In genomic region chr10:23413629-23414089, GRCh38 we compare ENCODE assay signal across 11 cellular contexts.
A peak's percentile ranks its signal among the peaks of the same experiment; 100 is the strongest.
DNase-seq lines count a peak whose midpoint lies in the region; ATAC-seq and TF ChIP-seq lines count a peak whose summit lies in the region.
"Had no signal": no experiment of that assay in that cellular context is flagged by ENCODE, and none has a peak within 500 bp of the region (broad histone marks: within the 10 kb centered on the region; RNA-seq: fewer than 3 reads in every experiment).

No MANE protein-coding gene starts in this region.

- H3K9me2 ChIP-seq in DOHH2 (replicated peaks; ENCODE audit: control insufficient read depth, low read length) = no peaks in the 10 kb centered on the region

- in situ Hi-C loops in ACHN (cut with HindIII; ENCODE audit: low pct_ligation_motif_present, low pct_unique_long_range_greater_than_20kb, low sequenced_read_pairs) = no loop called here

- H3K4me3 ChIP-seq in DOHH2 (ENCODE audit: low read length) = peak overlapping the region; percentile 58

- H3K27me3 ChIP-seq in DOHH2 (ENCODE audit: control insufficient read depth, low read length) = no peaks in the 10 kb centered on the region

- no peaks in the 10 kb centered on the region for H3F3A ChIP-seq in DOHH2 (ENCODE audit: control insufficient read depth, insufficient read depth)

- no peaks in the 10 kb centered on the region for H3K36me3 ChIP-seq in DOHH2 (ENCODE audit: control insufficient read depth, low read length)

- no peak for TF ChIP-seq CTCF in DOHH2 (IDR thresholded peaks at IDR 0.05; ENCODE audit: low read depth, low read length, poor library complexity, severe bottlenecking)

- no peaks in the 10 kb centered on the region for H4K20me1 ChIP-seq in DOHH2 (ENCODE audit: control insufficient read depth, insufficient read depth, low read depth, low read length)

- no peaks in the 10 kb centered on the region for H3K9me3 ChIP-seq in DOHH2 (ENCODE audit: control insufficient read depth, insufficient read depth, low read length)

- peaks cover 36% of the 10 kb centered on the region for H3K4me1 ChIP-seq in DOHH2 (ENCODE audit: control insufficient read depth, low read length)

- H3K79me2 ChIP-seq in DOHH2 (ENCODE audit: control insufficient read depth, low read length) = no peaks in the 10 kb centered on the region

- DNase-seq in RPMI8226 (peak; percentile 61), HPDE6-E6E7 (ENCODE audit: extremely low spot score) (no peak), ACHN (no peak), kidney tubule cell (ENCODE audit: low spot score) (no peak), NCI-H510A treated with DMSO at 0.1 percent for 48 hours (lab: John Stamatoyannopoulos, UW) (no peak)
- DNase-seq: cerebellar nuclear complex, NCI-H524, substantia nigra had no signal

- peak overlapping the region; percentile 51 for H3K27ac ChIP-seq in DOHH2 (ENCODE audit: low read depth, low read length)

- ATAC-seq in GM19438 (IDR thresholded peaks at IDR 0.05; ENCODE audit: low read depth, unreplicated experiment) = peak; percentile 92
- ATAC-seq in HG03045 (IDR thresholded peaks at IDR 0.05; ENCODE audit: unreplicated experiment) = peak; percentile 75

- H3K4me2 ChIP-seq in DOHH2 (ENCODE audit: low read length) = peak overlapping the region; percentile 73
